1 cellular context compared by ENCODE assay signal in the genomic region with DNA sequence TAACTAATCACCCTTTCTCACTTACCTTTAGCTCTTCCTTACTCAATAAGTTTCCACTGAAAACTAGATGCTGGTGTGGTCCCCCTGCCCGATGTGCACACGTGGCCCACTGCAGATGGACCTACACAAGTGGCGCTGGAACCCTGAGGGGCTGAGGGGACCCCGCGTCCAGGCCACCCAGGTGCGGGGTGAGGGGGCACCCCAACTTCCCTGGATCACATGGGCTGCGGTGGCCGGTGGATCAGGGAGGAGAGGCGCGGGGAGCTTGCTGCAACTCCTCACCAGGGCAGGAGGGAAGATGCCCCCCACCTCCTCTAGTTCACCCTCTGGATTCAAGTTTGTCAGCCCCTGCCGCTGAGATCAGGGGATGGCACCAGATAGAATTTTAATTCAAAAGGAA.
TF ChIP-seq lines count a peak whose summit lies in the region.

No MANE protein-coding gene starts in this region.

TF ChIP-seq in HepG2, 621 proteins besides CTCF, POLR2A, EP300 and RAD21:
- TF ChIP-seq CREM (IDR thresholded peaks at IDR 0.05) (no peak), CREM (CRISPR knock-in tag; IDR thresholded peaks at IDR 0.05) (0 out of 2 replicates have a peak, but pooled peaks have one; percentile 26), ZNF441 (CRISPR knock-in tag; IDR thresholded peaks at IDR 0.05; ENCODE audit: borderline replicate concordance) (no peak)
